ENCODE assay signal across 18 cellular contexts in the genomic region with DNA sequence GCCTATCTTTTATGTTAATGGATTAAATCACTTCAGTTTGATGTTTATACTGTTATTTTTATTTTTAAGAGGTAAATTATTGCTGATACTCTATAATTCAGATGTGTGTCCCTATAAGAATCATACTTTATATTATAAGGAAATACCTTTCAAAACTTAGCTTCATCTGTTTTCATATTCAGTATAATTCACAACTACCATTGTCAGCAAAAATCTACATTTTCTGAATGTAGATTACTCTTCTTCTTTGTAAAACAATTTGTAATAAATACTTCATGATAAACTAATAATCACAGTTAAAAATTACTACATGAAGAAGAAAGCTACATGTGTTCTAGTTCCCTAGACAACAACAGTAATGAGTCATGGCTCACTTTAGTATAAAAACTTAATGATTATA.
DNase-seq lines count a peak whose midpoint lies in the region; FAIRE-seq and TF ChIP-seq lines count a peak whose summit lies in the region.
"Had no signal": no experiment of that assay in that cellular context is flagged by ENCODE, and none has a peak within 500 bp of the region (broad histone marks: within the 10 kb centered on the region; RNA-seq: fewer than 3 reads in every experiment).

No MANE protein-coding gene starts in this region.

- H4K20me1 ChIP-seq in GM23248 (ENCODE audit: insufficient read depth): no peaks in the 10 kb centered on the region

- no peak overlapping the region for H3K4me3 ChIP-seq in GM23248
- no peak overlapping the region for H3K4me3 ChIP-seq in dorsolateral prefrontal cortex

- FAIRE-seq in D721Med (lab: Jason Lieb, UNC) (peak; percentile 25), TTC549 (lab: Jason Lieb, UNC) (peak; percentile 56)
- FAIRE-seq: GM18507 had no signal

- no peaks in the 10 kb centered on the region for H3K79me2 ChIP-seq in GM23248 (ENCODE audit: insufficient read depth)

- H3K9me3 ChIP-seq in GM23248 (ENCODE audit: low read depth): no peaks in the 10 kb centered on the region

- H2AFZ ChIP-seq in GM23248: no peak overlapping the region

- no peak overlapping the region for H3K9ac ChIP-seq in GM23248

- H3K4me1 ChIP-seq in GM23248 (ENCODE audit: insufficient read depth): no peaks in the 10 kb centered on the region

- no peak overlapping the region for H3K4me2 ChIP-seq in GM23248 (ENCODE audit: unreplicated experiment)

- intact Hi-C loops in dorsolateral prefrontal cortex (cut with DNase I): no loop called here

- H3K36me3 ChIP-seq in GM23248 (ENCODE audit: low read depth): no peaks in the 10 kb centered on the region

- DNase-seq in D721Med (ENCODE audit: insufficient read length, low spot score) (no peak), GM23248 (peak; percentile 10), kidney tubule cell (ENCODE audit: low spot score) (peak; percentile 16), dorsolateral prefrontal cortex (no peak), dermis blood vessel endothelial cell (no peak), putamen (ENCODE audit: low spot score) (no peak)
- DNase-seq: C1 segment of cervical spinal cord; CD4-positive, alpha-beta memory T cell; COR-L47; DND-41; NCI-H1048; NCI-H1694 treated with DMSO at 0.1 percent for 48 hours; NCI-H2081; NCI-H2227 treated with DMSO at 0.1 percent for 48 hours; SHP77 had no signal

- H3K27ac ChIP-seq in GM23248 (no peak overlapping the region), dorsolateral prefrontal cortex (peak overlapping the region in 15 of 59 donors; percentile 1 to 55 (median 21))
- H3K27ac ChIP-seq: RWPE1 had no signal

- in situ Hi-C loops in GM23248 (cut with MboI): no loop called here

- no peaks in the 10 kb centered on the region for H3K27me3 ChIP-seq in GM23248 (replicated peaks; ENCODE audit: insufficient read depth)
- no peaks in the 10 kb centered on the region for H3K27me3 ChIP-seq in dorsolateral prefrontal cortex

- H3F3A ChIP-seq in GM23248 (ENCODE audit: insufficient read depth): no peaks in the 10 kb centered on the region

- TF ChIP-seq CTCF in D721Med (IDR thresholded peaks at IDR 0.05; ENCODE audit: insufficient read depth, missing control alignments) (no peak), dorsolateral prefrontal cortex (IDR thresholded peaks at IDR 0.05 in 54 of 56, conservative IDR thresholded peaks at IDR 0.05 in 2 of 56; ENCODE audit: low read depth in 1 of 56, partially characterized antibody in 56 of 56) (no peak)

- no peaks in the 10 kb centered on the region for H3K9me2 ChIP-seq in GM23248 (ENCODE audit: insufficient read depth)

Comparison
In these comparisons a context has a peak if more than half of its experiments do, and no peak if none do; other contexts are left out.
1. DNase-seq: peak in GM23248 (single experiment) and kidney tubule cell (single experiment); none in D721Med (single experiment), dorsolateral prefrontal cortex (0 of 10), dermis blood vessel endothelial cell (single experiment) and putamen (single experiment).